Comparison of ENCODE assay signal across 8 cellular contexts in genomic region chrX:47218280-47218919, GRCh38.
DNase-seq lines count a peak whose midpoint lies in the region; ATAC-seq and TF ChIP-seq lines count a peak whose summit lies in the region.

TSS of gene CDK16 (plus strand) at chrX:47218681. CDS start at chrX:47223558, 4,877 bp downstream.

- ATAC-seq in GM19023 (IDR thresholded peaks at IDR 0.05; ENCODE audit: unreplicated experiment), result peak; percentile 46
- ATAC-seq in HG03196 (IDR thresholded peaks at IDR 0.05; ENCODE audit: unreplicated experiment), result peak; percentile 41

- no peak for TF ChIP-seq CTCF in AG09309 (IDR thresholded peaks at IDR 0.05; ENCODE audit: control insufficient read depth, insufficient read depth, low read depth, low read length, missing control alignments)

- peak within 1 kb of the TSS; percentile 88 for H3K4me3 ChIP-seq in AG09309 (ENCODE audit: control insufficient read depth, low read depth, low read length)

- DNase-seq in AG09309 (ENCODE audit: low read depth) (peak; percentile 47), NCI-H345 (lab: John Stamatoyannopoulos, UW) (peak; percentile 79), cerebellar nuclear complex (lab: John Stamatoyannopoulos, UW) (peak; percentile 24 to 55), kidney glomerular epithelial cell (lab: John Stamatoyannopoulos, UW) (peak; percentile 45)
- DNase-seq in activated CD4-positive, alpha-beta T cell treated with anti-CD3 and anti-CD28 coated beads for 1 hour, result peak; percentile 57
- DNase-seq in stimulated activated CD4-positive, alpha-beta T cell treated with anti-CD3 and anti-CD28 coated beads, Interleukin-1b, Interleukin-23, amount 100 ng/mL, for 1 hour (ENCODE audit: low read depth in 2 of 2), result peak; percentile 29 to 36

Comparison
In these comparisons a context has a peak if more than half of its experiments do, and no peak if none do; other contexts are left out.
1. Peak in every context shown above with its lines: DNase-seq, ATAC-seq and H3K4me3 ChIP-seq.